2 cellular contexts compared by ENCODE assay signal in genomic region chr6:117557951-117558350, GRCh38.
A peak's percentile ranks its signal among the peaks of the same experiment; 100 is the strongest.
TF ChIP-seq lines count a peak whose summit lies in the region.

No MANE protein-coding gene starts in this region.

TF ChIP-seq in SK-N-SH, 30 proteins besides CTCF, POLR2A, EP300 and RAD21:
- peak; percentile 12; the same call in 1 of the 2 replicates for TF ChIP-seq JUND (IDR thresholded peaks at IDR 0.05)
- no peak for TF ChIP-seq POLR2AphosphoS5 (IDR thresholded peaks at IDR 0.05; ENCODE audit: low read depth, low read length)

TF ChIP-seq in SK-N-SH treated with all-trans-retinoic acid at 6 μM for 48 hours, 23 proteins besides CTCF, POLR2A, EP300 and RAD21 (continued from another document):
- TF ChIP-seq POU6F1 (CRISPR knock-in tag; IDR thresholded peaks at IDR 0.05; ENCODE audit: borderline replicate concordance, low read depth) (no peak), ZNF565 (CRISPR knock-in tag; conservative IDR thresholded peaks at IDR 0.05; ENCODE audit: low read depth) (no peak), ISL1 (CRISPR knock-in tag; IDR thresholded peaks at IDR 0.05) (no peak), RARB (CRISPR knock-in tag; IDR thresholded peaks at IDR 0.05) (no peak), ZFP30 (CRISPR knock-in tag; IDR thresholded peaks at IDR 0.05) (no peak), SNAI2 (CRISPR knock-in tag; IDR thresholded peaks at IDR 0.05) (no peak), ZNF8 (CRISPR knock-in tag; IDR thresholded peaks at IDR 0.05) (no peak), PPARA (CRISPR knock-in tag; IDR thresholded peaks at IDR 0.05; ENCODE audit: borderline replicate concordance) (no peak)
TF ChIP-seq in SK-N-SH treated with all-trans-retinoic acid at 6 μM for 48 hours: peak in this region for 0.
